ENCODE assay signal across 25 cellular contexts in the genomic region with DNA sequence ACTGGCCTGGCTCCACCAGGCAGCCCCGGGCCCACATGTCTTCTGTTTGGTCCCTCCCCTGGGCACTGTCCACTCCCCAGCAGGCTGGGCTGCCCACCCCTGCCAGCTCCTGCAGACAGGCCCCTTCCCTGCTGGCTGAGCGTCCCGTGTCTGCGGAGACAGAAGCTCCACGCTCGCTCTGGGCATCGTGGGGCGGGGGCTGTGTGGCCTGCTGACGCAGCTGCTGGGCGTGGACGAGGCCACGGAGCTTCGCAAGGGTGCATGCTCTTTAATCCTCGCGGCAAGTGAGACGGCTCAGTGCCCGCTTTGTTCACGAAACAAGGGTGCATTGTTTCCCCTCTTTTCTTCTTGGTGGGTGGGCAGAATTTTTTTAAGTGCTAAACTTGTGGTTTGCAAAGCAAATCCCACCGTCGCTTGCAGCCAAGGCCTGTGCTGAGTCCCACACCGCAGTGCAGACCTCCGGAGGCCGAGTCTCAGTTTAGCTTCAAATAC.
A peak's percentile ranks its signal among the peaks of the same experiment; 100 is the strongest.
DNase-seq lines count a peak whose midpoint lies in the region; ATAC-seq and TF ChIP-seq lines count a peak whose summit lies in the region.
"Had no signal": no experiment of that assay in that cellular context is flagged by ENCODE, and none has a peak within 500 bp of the region (broad histone marks: within the 10 kb centered on the region; RNA-seq: fewer than 3 reads in every experiment).

No MANE protein-coding gene starts in this region.

- peak; percentile 21 for DNase-seq in activated CD8-positive, alpha-beta memory T cell treated with anti-CD3 and anti-CD28 coated beads for 24 hours
- DNase-seq in activated CD8-positive, alpha-beta memory T cell treated with anti-CD3 and anti-CD28 coated beads, Interleukin-2, amount 50 U/mL, for 48 hours, result no peak
- DNase-seq in natural killer cell treated with Interleukin-12 subunit alpha and Interleukin-12 subunit beta and Interleukin-15 and Interleukin-18, amount 100 ng/mL, for 72 hours (ENCODE audit: low spot score), result peak; percentile 39
- DNase-seq in substantia nigra (lab: John Stamatoyannopoulos, UW) (peak in 13 of 49 donors; percentile 16 to 76 (median 48)), HFFc6 (no peak), activated T-cell treated with anti-CD3 and anti-CD28 coated beads for 4 hours (no peak), inferior parietal cortex (ENCODE audit: extremely low spot score) (no peak)
- DNase-seq: activated CD4-positive, alpha-beta T cell treated with anti-CD3 and anti-CD28 coated beads, Interleukin-2, amount 50 U/mL, for 4 hours; activated naive CD4-positive, alpha-beta T cell treated with anti-CD3 and anti-CD28 coated beads, Interleukin-2, amount 50 U/mL, for 16 hours; Calu3; cortex of kidney; EL; left cardiac atrium; NCI-H1105 treated with DMSO at 0.1 percent for 48 hours; NCI-H2107; NCI-H524; SHP77 treated with DMSO at 0.1 percent for 48 hours; sigmoid colon; stimulated activated CD4-positive, alpha-beta T cell treated with anti-CD3 and anti-CD28 coated beads, Interleukin-2, amount 100 ng/mL, for 24 hours; stimulated activated naive CD4-positive, alpha-beta T cell treated with Interleukin-2 at 50 U/mL for 16 hours; WERI-Rb-1 had no signal

- H3K27me3 Mint-ChIP-seq in natural killer cell treated with Interleukin-12 subunit alpha and Interleukin-12 subunit beta and Interleukin-15 and Interleukin-18, amount 100 ng/mL, for 72 hours, result no peaks in the 10 kb centered on the region
- peaks cover 12% of the 10 kb centered on the region for H3K27me3 Mint-ChIP-seq in HFFc6 (ENCODE audit: insufficient read depth)

- H3K4me1 Mint-ChIP-seq in natural killer cell treated with Interleukin-12 subunit alpha and Interleukin-12 subunit beta and Interleukin-15 and Interleukin-18, amount 100 ng/mL, for 72 hours (ENCODE audit: low read depth in 2 of 2), result no peaks in the 10 kb centered on the region
- H3K4me1 Mint-ChIP-seq in HFFc6 (ENCODE audit: low read depth), result no peaks in the 10 kb centered on the region

- no peak overlapping the region for H3K27ac Mint-ChIP-seq in natural killer cell treated with Interleukin-12 subunit alpha and Interleukin-12 subunit beta and Interleukin-15 and Interleukin-18, amount 100 ng/mL, for 72 hours
- H3K27ac Mint-ChIP-seq in HFFc6, result no peak overlapping the region

- TF ChIP-seq CTCF in HFFc6 (IDR thresholded peaks at IDR 0.05), result no peak

- peaks cover 9% of the 10 kb centered on the region for H3K9me3 Mint-ChIP-seq in natural killer cell treated with Interleukin-12 subunit alpha and Interleukin-12 subunit beta and Interleukin-15 and Interleukin-18, amount 100 ng/mL, for 72 hours
- peaks cover 25% of the 10 kb centered on the region for H3K9me3 Mint-ChIP-seq in HFFc6

- peak; percentile 11 for ATAC-seq in esophagus mucosa
- no peak for ATAC-seq in natural killer cell treated with Interleukin-12 subunit alpha and Interleukin-12 subunit beta and Interleukin-15 and Interleukin-18, amount 100 ng/mL, for 72 hours
- ATAC-seq: left cardiac atrium, mucosa of descending colon had no signal

- no peak overlapping the region for H3K4me3 Mint-ChIP-seq in natural killer cell treated with Interleukin-12 subunit alpha and Interleukin-12 subunit beta and Interleukin-15 and Interleukin-18, amount 100 ng/mL, for 72 hours
- no peak overlapping the region for H3K4me3 Mint-ChIP-seq in HFFc6

- peak overlapping the region; percentile 17 for H3K27ac ChIP-seq in substantia nigra (ENCODE audit: low read depth, low read length, poor library complexity, severe bottlenecking)
- H3K27ac ChIP-seq: 22Rv1, sigmoid colon, upper lobe of left lung, WERI-Rb-1 had no signal

- no peaks in the 10 kb centered on the region for H3K36me3 Mint-ChIP-seq in natural killer cell treated with Interleukin-12 subunit alpha and Interleukin-12 subunit beta and Interleukin-15 and Interleukin-18, amount 100 ng/mL, for 72 hours
- no peaks in the 10 kb centered on the region; the same call in 1 of the 2 replicates for H3K36me3 Mint-ChIP-seq in HFFc6 (ENCODE audit: low read depth)

Comparison
In these comparisons a context has a peak if more than half of its experiments do, and no peak if none do; other contexts are left out.
1. DNase-seq: peak in activated CD8-positive, alpha-beta memory T cell treated with anti-CD3 and anti-CD28 coated beads for 24 hours (single experiment) and natural killer cell treated with Interleukin-12 subunit alpha and Interleukin-12 subunit beta and Interleukin-15 and Interleukin-18, amount 100 ng/mL, for 72 hours (single experiment); none in activated CD8-positive, alpha-beta memory T cell treated with anti-CD3 and anti-CD28 coated beads, Interleukin-2, amount 50 U/mL, for 48 hours (single experiment), HFFc6 (single experiment), activated T-cell treated with anti-CD3 and anti-CD28 coated beads for 4 hours (single experiment) and inferior parietal cortex (single experiment).